Comparison of ENCODE assay signal across 15 cellular contexts in genomic region chr7:55396386-55396785, GRCh38. TPM values are rescaled to one million over a fixed set of nuclear protein-coding genes. Genes with fewer than 3 reads are reported as not detected.
DNase-seq lines count a peak whose midpoint lies in the region; ATAC-seq, FAIRE-seq and TF ChIP-seq lines count a peak whose summit lies in the region.
"Had no signal": no experiment of that assay in that cellular context is flagged by ENCODE, and none has a peak within 500 bp of the region (broad histone marks: within the 10 kb centered on the region; RNA-seq: fewer than 3 reads in every experiment).

No MANE protein-coding gene starts in this region.

- H3K4me2 ChIP-seq in trophoblast cell (ENCODE audit: low read length) (no peak overlapping the region), GM23338 (no peak overlapping the region)

- H3K27me3 Mint-ChIP-seq in GM23338 (ENCODE audit: insufficient read depth, low read depth, poor library complexity) = peaks cover under 1% of the 10 kb centered on the region
- H3K27me3 Mint-ChIP-seq: CD4-positive, alpha-beta memory T cell had no signal

- no peaks in the 10 kb centered on the region for H3K4me1 Mint-ChIP-seq in GM23338
- H3K4me1 Mint-ChIP-seq: CD4-positive, alpha-beta memory T cell; H9 had no signal

- H3K79me2 ChIP-seq in trophoblast cell (ENCODE audit: control insufficient read depth, insufficient read depth, low read length, poor library complexity) (peaks cover 1% of the 10 kb centered on the region), GM23338 (replicated peaks; ENCODE audit: insufficient read depth) (no peaks in the 10 kb centered on the region)

- H2BK120ac ChIP-seq in trophoblast cell (ENCODE audit: insufficient read depth, low read length, poor library complexity) = no peak overlapping the region

- H3K4me1 ChIP-seq in trophoblast cell (ENCODE audit: control insufficient read depth in 1 of 2, insufficient read depth in 2 of 2, low read length in 2 of 2) = no peaks in the 10 kb centered on the region
- H3K4me1 ChIP-seq in thyroid gland = peaks cover 7 to 16% of the 10 kb centered on the region in 2 donors
- no peaks in the 10 kb centered on the region for H3K4me1 ChIP-seq in GM23338 (ENCODE audit: insufficient read depth)

- H2AK5ac ChIP-seq in trophoblast cell (ENCODE audit: low read length) = no peak overlapping the region

- no peaks in the 10 kb centered on the region for H3K79me1 ChIP-seq in trophoblast cell (ENCODE audit: low read length)

- no peak for FAIRE-seq in urothelium cell line (lab: Jason Lieb, UNC)
- FAIRE-seq: GM12891, GM18507 had no signal

- peaks cover 11% of the 10 kb centered on the region for H3K9me3 Mint-ChIP-seq in GM23338
- H3K9me3 Mint-ChIP-seq: CD4-positive, alpha-beta memory T cell had no signal

- H2BK5ac ChIP-seq in trophoblast cell (ENCODE audit: low read depth, low read length, poor library complexity) = no peak overlapping the region

- peaks cover 3% of the 10 kb centered on the region; the same call in 1 of the 2 replicates for H3K9me2 ChIP-seq in GM23338 (ENCODE audit: insufficient read depth)

- H3K18ac ChIP-seq in trophoblast cell (ENCODE audit: low read length) = no peak overlapping the region

- TF ChIP-seq CTCF in thyroid gland (IDR thresholded peaks at IDR 0.05) = no peak
- TF ChIP-seq CTCF in GM23338 (conservative IDR thresholded peaks at IDR 0.05; ENCODE audit: low read depth in 2 of 2) = no peak

- H4K20me1 ChIP-seq in GM23338 (replicated peaks; ENCODE audit: insufficient read depth) = no peaks in the 10 kb centered on the region

- no peak overlapping the region for H4K91ac ChIP-seq in trophoblast cell (ENCODE audit: low read depth, low read length)

- no peaks in the 10 kb centered on the region for H3F3A ChIP-seq in GM23338 (replicated peaks; ENCODE audit: low read depth)

- H4K12ac ChIP-seq in trophoblast cell (ENCODE audit: low read depth, low read length) = peak overlapping the region; percentile 43

- ATAC-seq in GM23338 = no peak
- ATAC-seq: HCT116 had no signal

- no peak overlapping the region for H3K14ac ChIP-seq in trophoblast cell (ENCODE audit: low read length)

- intact Hi-C loops in thyroid gland (cut with DNase I) = no loop called here

- DNase-seq in cortex of kidney (lab: John Stamatoyannopoulos, UW) = peak; percentile 13
- peak in 1 of 2 donors; percentile 22 for DNase-seq in trophoblast cell
- peak; percentile 34 to 52 for DNase-seq in thyroid gland
- no peak for DNase-seq in GM23338 (ENCODE audit: low spot score)
- no peak for DNase-seq in urothelium cell line (ENCODE audit: low spot score)
- no peak for DNase-seq in SW480 (ENCODE audit: low spot score)
- DNase-seq: Calu3; CD4-positive, alpha-beta memory T cell; COR-L47; GF-D8; GM23248; H9 had no signal

- no peak overlapping the region for H2AFZ ChIP-seq in trophoblast cell (ENCODE audit: insufficient read depth, low read length, poor library complexity)
- H2AFZ ChIP-seq in GM23338 = no peak overlapping the region
- H2AFZ ChIP-seq: GM23248 had no signal

- WGBS in trophoblast cell (ENCODE audit: extremely low coverage, insufficient coverage, insufficient read length) = no CpG with 5 or more reads among the region's 9 CpGs
- WGBS in thyroid gland, 2 donors = 83 to 92% methylated on average over 6 to 9 of the region's 9 CpGs

- no peak overlapping the region for H2BK12ac ChIP-seq in trophoblast cell (ENCODE audit: low read length)

- no peak overlapping the region for H4K8ac ChIP-seq in trophoblast cell (ENCODE audit: low read depth, low read length)

- H3K4me3 ChIP-seq in trophoblast cell (ENCODE audit: low read depth, low read length) (no peak overlapping the region), thyroid gland (replicated peaks in 1 of 3) (no peak overlapping the region), GM23338 (no peak overlapping the region)
- H3K4me3 ChIP-seq: GM23248 had no signal

- no peak overlapping the region for H3K23ac ChIP-seq in trophoblast cell (ENCODE audit: low read length)

- H3K9ac ChIP-seq in trophoblast cell (ENCODE audit: low read length) = peak overlapping the region; percentile 57
- H3K9ac ChIP-seq: GM23248 had no signal

- no peak overlapping the region for H3K27ac Mint-ChIP-seq in GM23338
- H3K27ac Mint-ChIP-seq: CD4-positive, alpha-beta memory T cell; H9 had no signal

- peaks cover 3 to 4% of the 10 kb centered on the region in 2 experiments for H3K36me3 ChIP-seq in trophoblast cell (ENCODE audit: control insufficient read depth in 1 of 2, insufficient read depth in 2 of 2, low read length in 2 of 2)
- H3K36me3 ChIP-seq in thyroid gland = no peaks in the 10 kb centered on the region
- H3K36me3 ChIP-seq in GM23338 (ENCODE audit: insufficient read depth) = no peaks in the 10 kb centered on the region; the same call in 1 of the 2 replicates

- no peaks in the 10 kb centered on the region for H3K27me3 ChIP-seq in trophoblast cell (ENCODE audit: insufficient read depth, low read length)
- no peaks in the 10 kb centered on the region for H3K27me3 ChIP-seq in thyroid gland
- H3K27me3 ChIP-seq in GM23338 (ENCODE audit: insufficient read depth) = no peaks in the 10 kb centered on the region

- H3K4me3 Mint-ChIP-seq in GM23338 = no peak overlapping the region
- H3K4me3 Mint-ChIP-seq: CD4-positive, alpha-beta memory T cell; H9 had no signal

- no peak for TF ChIP-seq POLR2A in thyroid gland (IDR thresholded peaks at IDR 0.05)

- H3K36me3 Mint-ChIP-seq in GM23338 (ENCODE audit: low read depth) = peaks cover 50% of the 10 kb centered on the region

- H3K4ac ChIP-seq in trophoblast cell (ENCODE audit: low read depth, low read length) = no peak overlapping the region

- H3K9me3 ChIP-seq in trophoblast cell (ENCODE audit: insufficient read depth, low read depth, low read length) (peaks cover 2% of the 10 kb centered on the region), thyroid gland (no peaks in the 10 kb centered on the region)

- H3K27ac ChIP-seq in trophoblast cell (ENCODE audit: low read depth, low read length) (no peak overlapping the region), thyroid gland (no peak overlapping the region), GM23338 (ENCODE audit: low read depth) (no peak overlapping the region)
- H3K27ac ChIP-seq: GM23248 had no signal

TF ChIP-seq in GM23338, 12 proteins besides CTCF, POLR2A, EP300 and RAD21 (continues in another document):
- TF ChIP-seq NANOG (IDR thresholded peaks at IDR 0.05; ENCODE audit: borderline replicate concordance) (no peak), ZNF114 (CRISPR knock-in tag; IDR thresholded peaks at IDR 0.05) (no peak), ETS1 (IDR thresholded peaks at IDR 0.05) (no peak), STAT1 (IDR thresholded peaks at IDR 0.05; ENCODE audit: unreplicated experiment) (no peak), JUNB (IDR thresholded peaks at IDR 0.05; ENCODE audit: unreplicated experiment) (no peak), EZH2phosphoT487 (IDR thresholded peaks at IDR 0.05; ENCODE audit: unreplicated experiment) (no peak), ZNF331 (CRISPR knock-in tag; IDR thresholded peaks at IDR 0.05; ENCODE audit: low read depth) (no peak), REST (IDR thresholded peaks at IDR 0.05; ENCODE audit: unreplicated experiment) (no peak), CREB1 (CRISPR knock-in tag; IDR thresholded peaks at IDR 0.05; ENCODE audit: low read depth) (no peak), EZH2 (IDR thresholded peaks at IDR 0.05; ENCODE audit: low read depth, unreplicated experiment) (no peak), POLR2AphosphoS5 (IDR thresholded peaks at IDR 0.05; ENCODE audit: low read depth) (no peak)

RNA-seq across cellular contexts. Expression of gene LANCL2, which starts 31.2 kb away (rescaled TPM):
- polyA plus RNA-seq in trophoblast cell (2013) = 7.8 and 8.4 TPM in 2 replicates
- total RNA-seq in thyroid gland = 10 to 100 TPM; 14.5 to 32.5 (median 24.3) TPM
- 9.8 and 10.7 TPM in 2 replicates for total RNA-seq in GM23338 (2014; rRNA removed; shearing (Covaris generic))
- polyA plus RNA-seq in GM23338 (2016; fragmentation: Nextera tagmentation; extraction: Ambion mirVana) = 7.3 and 7.9 TPM in 2 replicates

Comparison
In these comparisons a context has a peak if more than half of its experiments do, and no peak if none do; other contexts are left out.
1. DNase-seq: peak in cortex of kidney (single experiment) and thyroid gland (2 of 2); none in GM23338 (single experiment), urothelium cell line (single experiment) and SW480 (single experiment).